10 cellular contexts compared by ENCODE assay signal in the genomic region with DNA sequence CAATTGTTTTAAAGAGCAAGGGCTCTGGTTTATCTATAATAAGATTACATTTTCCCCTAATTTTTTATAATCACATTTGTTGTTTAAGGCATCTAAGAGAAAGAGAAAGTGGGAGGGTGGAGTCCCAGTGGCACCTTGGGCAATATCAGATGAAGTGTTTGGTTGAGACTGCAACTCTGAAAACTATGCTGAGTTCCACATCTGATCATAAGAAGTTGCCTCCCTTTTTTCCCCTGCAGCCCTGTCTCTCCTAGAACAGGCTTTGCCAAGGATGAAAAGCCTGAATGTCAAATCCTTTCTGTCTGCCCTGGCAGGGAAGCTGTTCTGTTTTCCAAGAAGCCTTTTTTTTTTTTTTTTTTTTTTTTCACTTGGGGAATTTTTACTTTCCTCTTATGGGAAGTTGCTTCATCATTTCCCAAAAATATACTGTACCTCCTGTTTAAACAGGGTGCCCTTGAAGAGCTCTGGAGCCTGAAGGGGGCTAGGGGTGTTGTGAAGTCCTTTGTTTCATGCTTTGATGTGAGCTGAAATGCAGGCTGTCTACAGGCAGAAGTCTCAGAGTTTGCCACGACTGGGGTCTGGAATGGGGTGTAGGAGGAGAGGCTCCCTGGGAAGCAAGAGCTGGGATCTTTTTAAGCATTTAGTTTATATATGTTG.
DNase-seq lines count a peak whose midpoint lies in the region; ATAC-seq, FAIRE-seq and TF ChIP-seq lines count a peak whose summit lies in the region.
"Had no signal": no experiment of that assay in that cellular context is flagged by ENCODE, and none has a peak within 500 bp of the region (broad histone marks: within the 10 kb centered on the region; RNA-seq: fewer than 3 reads in every experiment).

No MANE protein-coding gene starts in this region.

- no peaks in the 10 kb centered on the region for H3F3A ChIP-seq in MM.1S (ENCODE audit: insufficient read depth, low read length)

- H3K79me2 ChIP-seq in MM.1S (ENCODE audit: low read length) (peaks cover 69% of the 10 kb centered on the region), GM12878 (ENCODE audit: control insufficient read depth, insufficient read depth, low read length) (peaks cover 82% of the 10 kb centered on the region)

- CTCF ChIA-PET in GM12878 (lab: Yijun Ruan, JAX) = interaction anchor here (0.6 to 2.1 kb wide), 3 partner anchors 68 to 214 kb away, joined by 3 to 12 read pairs (median 3); no protein-coding TSS in a partner anchor

- no peak overlapping the region for H3K4me3 ChIP-seq in BLaER1
- no peak overlapping the region for H3K4me3 ChIP-seq in MM.1S (ENCODE audit: low read length)
- no peak overlapping the region for H3K4me3 ChIP-seq in GM12878
- H3K4me3 ChIP-seq in muscle layer of colon (ENCODE audit: low read depth in 1 of 2, low read length in 2 of 2) = no peak overlapping the region
- H3K4me3 ChIP-seq in WERI-Rb-1 (ENCODE audit: low read depth, low read length) = no peak overlapping the region

- no peak for TF ChIP-seq CTCF in MM.1S (IDR thresholded peaks at IDR 0.05; ENCODE audit: low read length)
- TF ChIP-seq CTCF in GM12878 (IDR thresholded peaks at IDR 0.05 in 2 of 3, conservative IDR thresholded peaks at IDR 0.05 in 1 of 3; ENCODE audit: control insufficient read depth in 2 of 3, extremely low read depth in 1 of 3, insufficient read depth in 1 of 3, low read depth in 3 of 3, low read length in 3 of 3) = no peak
- TF ChIP-seq CTCF in WERI-Rb-1 (IDR thresholded peaks at IDR 0.05; ENCODE audit: low read depth, low read length) = no peak

- SMC1A ChIA-PET in GM12878 (lab: Charles Lee; ENCODE audit: uncharacterized antibody, unreplicated experiment) = interaction anchor here (0.7 to 3.2 kb wide), 9 partner anchors 9 to 78 kb away, joined by 3 to 15 read pairs (median 4); no protein-coding TSS in a partner anchor

- no TSS peak for BruUV-seq in GM12878 (replicated peaks; lab: Mats Ljungman, UMichigan)

- intact Hi-C loops in GM12878 (cut with micrococcal nuclease; ENCODE audit: unreplicated experiment) = no loop called here

- H2AFZ ChIP-seq in MM.1S (ENCODE audit: low read length) (no peak overlapping the region), GM12878 (ENCODE audit: control insufficient read depth, low read depth, low read length) (no peak overlapping the region)

- peaks cover 11% of the 10 kb centered on the region; the same call in 1 of the 2 replicates for H3K9me3 ChIP-seq in BLaER1
- H3K9me3 ChIP-seq in MM.1S (replicated peaks; ENCODE audit: insufficient read depth, low read length) = no peaks in the 10 kb centered on the region
- H3K9me3 ChIP-seq in GM12878 (replicated peaks; ENCODE audit: control insufficient read depth, insufficient read depth, low read length) = no peaks in the 10 kb centered on the region
- no peaks in the 10 kb centered on the region for H3K9me3 ChIP-seq in muscle layer of colon (ENCODE audit: low read length)
- no peaks in the 10 kb centered on the region for H3K9me3 ChIP-seq in WERI-Rb-1 (ENCODE audit: severe bottlenecking)

- H3K27me3 ChIP-seq in BLaER1 = no peaks in the 10 kb centered on the region
- H3K27me3 ChIP-seq in MM.1S (replicated peaks; ENCODE audit: insufficient read depth, low read length) = no peaks in the 10 kb centered on the region
- no peaks in the 10 kb centered on the region for H3K27me3 ChIP-seq in GM12878 (replicated peaks in 1 of 2; ENCODE audit: control insufficient read depth in 2 of 2, insufficient read depth in 2 of 2, low read length in 1 of 2)
- H3K27me3 ChIP-seq in muscle layer of colon (ENCODE audit: control insufficient read depth in 1 of 2, insufficient read depth in 2 of 2, low read length in 2 of 2) = no peaks in the 10 kb centered on the region
- H3K27me3 ChIP-seq in WERI-Rb-1 (ENCODE audit: insufficient read depth, low read depth, severe bottlenecking) = no peaks in the 10 kb centered on the region

- no peak for FAIRE-seq in GM12878 (lab: Jason Lieb, UNC)
- FAIRE-seq: islet of Langerhans had no signal

- H3K4me1 ChIP-seq in BLaER1 (peaks cover 75% of the 10 kb centered on the region), MM.1S (ENCODE audit: low read length) (peaks cover 10% of the 10 kb centered on the region; the same call in 1 of the 2 replicates), GM12878 (ENCODE audit: control insufficient read depth, insufficient read depth, low read length) (peaks cover 46% of the 10 kb centered on the region), muscle layer of colon (ENCODE audit: insufficient read depth, low read length) (peaks cover 62% of the 10 kb centered on the region)

- POLR2A ChIA-PET in GM12878 (lab: Charles Lee) = interaction anchor here (0.6 to 0.8 kb wide), 2 partner anchors 27 to 38 kb away, joined by 5 to 8 read pairs; no protein-coding TSS in a partner anchor

- peaks cover 24% of the 10 kb centered on the region for H3K36me3 ChIP-seq in BLaER1
- no peaks in the 10 kb centered on the region for H3K36me3 ChIP-seq in MM.1S (replicated peaks; ENCODE audit: insufficient read depth, low read length)
- peaks cover 0 to 6% of the 10 kb centered on the region in 2 experiments; a peak in 2 of 4 replicates for H3K36me3 ChIP-seq in GM12878 (ENCODE audit: control insufficient read depth in 2 of 2, insufficient read depth in 2 of 2, low read length in 1 of 2)
- H3K36me3 ChIP-seq in muscle layer of colon (ENCODE audit: insufficient read depth, low read length) = no peaks in the 10 kb centered on the region
- H3K36me3 ChIP-seq in WERI-Rb-1 = peaks cover 3% of the 10 kb centered on the region; the same call in 1 of the 2 replicates

- RAD21 ChIA-PET in GM12878 (lab: Charles Lee; ENCODE audit: unreplicated experiment) = interaction anchor here (0.6 to 1.3 kb wide), 2 partner anchors 77 to 440 kb away, joined by 3 to 4 read pairs; no protein-coding TSS in a partner anchor

- WGBS in GM12878 (ENCODE audit: insufficient coverage, insufficient replicate concordance, low lambda C conversion rate, missing lambda C conversion rate) = 0% methylated on average over 1 of the region's 1 CpG

- H3K27ac ChIP-seq in BLaER1 = peak overlapping the region; percentile 9; the same call in 1 of the 2 replicates
- H3K27ac ChIP-seq in MM.1S (ENCODE audit: low read length) = no peak overlapping the region
- H3K27ac ChIP-seq in GM12878 (ENCODE audit: control insufficient read depth, insufficient read depth) = peak overlapping the region; percentile 24; the same call in 1 of the 2 replicates
- peak overlapping the region; percentile 71 for H3K27ac ChIP-seq in muscle layer of colon (ENCODE audit: low read depth, low read length)
- no peak overlapping the region for H3K27ac ChIP-seq in WERI-Rb-1

- TF ChIP-seq RAD21 in GM12878 (IDR thresholded peaks at IDR 0.05; ENCODE audit: insufficient read depth, low read depth, low read length) = no peak

- peak; percentile 26 for DNase-seq in MM.1S
- no peak for DNase-seq in GM12878 (ENCODE audit: low read depth, low spot score)
- no peak for DNase-seq in NCI-H524 (lab: John Stamatoyannopoulos, UW)
- no peak for DNase-seq in cortex of kidney (lab: John Stamatoyannopoulos, UW)
- no peak for DNase-seq in middle frontal gyrus (ENCODE audit: extremely low spot score, low spot score)
- no peak for DNase-seq in WERI-Rb-1
- DNase-seq: stimulated activated CD4-positive, alpha-beta T cell treated with anti-CD3 and anti-CD28 coated beads, Interleukin-4, amount 100 ng/mL, for 1 hour had no signal

- peak overlapping the region; percentile 75; the same call in 1 of the 2 replicates for H3K4me2 ChIP-seq in BLaER1
- H3K4me2 ChIP-seq in MM.1S (ENCODE audit: low read depth, low read length) = peak overlapping the region; percentile 39; the same call in 1 of the 2 replicates
- peak overlapping the region; percentile 53 for H3K4me2 ChIP-seq in GM12878 (ENCODE audit: control insufficient read depth, insufficient read depth)

- no peaks in the 10 kb centered on the region; the same call in 1 of the 2 replicates for H4K20me1 ChIP-seq in BLaER1
- H4K20me1 ChIP-seq in MM.1S (ENCODE audit: insufficient read depth, low read length) = no peaks in the 10 kb centered on the region
- H4K20me1 ChIP-seq in GM12878 (ENCODE audit: control insufficient read depth, insufficient read depth) = peaks cover 4% of the 10 kb centered on the region; the same call in 1 of the 2 replicates

- no peaks in the 10 kb centered on the region for H3K9me2 ChIP-seq in MM.1S (replicated peaks; ENCODE audit: insufficient read depth, low read length)

- TF ChIP-seq EP300 in GM12878 (IDR thresholded peaks at IDR 0.05; ENCODE audit: borderline replicate concordance in 1 of 2, control insufficient read depth in 1 of 2, low read depth in 2 of 2, low read length in 2 of 2) = no peak

- ATAC-seq in GM12878 = peak; percentile 52

- H3K9ac ChIP-seq in BLaER1 = no peak overlapping the region
- no peak overlapping the region for H3K9ac ChIP-seq in MM.1S (ENCODE audit: low read length)
- H3K9ac ChIP-seq in GM12878 (ENCODE audit: control insufficient read depth, insufficient read depth, low read length) = no peak overlapping the region
- H3K9ac ChIP-seq in muscle layer of colon (ENCODE audit: low read length) = no peak overlapping the region

- no peak for TF ChIP-seq POLR2A in GM12878 (IDR thresholded peaks at IDR 0.05; ENCODE audit: low read depth, low read length)

- in situ Hi-C loops in GM12878 (cut with MboI) = no loop called here

TF ChIP-seq in GM12878, 131 proteins besides CTCF, POLR2A, EP300 and RAD21:
- TF ChIP-seq TAF1 (IDR thresholded peaks at IDR 0.05; ENCODE audit: borderline replicate concordance, low read depth, low read length) (no peak), SIX5 (IDR thresholded peaks at IDR 0.05; ENCODE audit: low read depth, low read length, severe bottlenecking) (no peak), MYB (IDR thresholded peaks at IDR 0.05; ENCODE audit: borderline replicate concordance, low read depth, low read length) (no peak), MYC (IDR thresholded peaks at IDR 0.05; ENCODE audit: insufficient read depth, insufficient read length, insufficient replicate concordance, low read length, severe bottlenecking) (no peak), JUNB (IDR thresholded peaks at IDR 0.05) (no peak), IKZF2 (IDR thresholded peaks at IDR 0.05) (no peak), NR2C1 (IDR thresholded peaks at IDR 0.05) (no peak), EZH2 (IDR thresholded peaks at IDR 0.05; ENCODE audit: borderline replicate concordance, control insufficient read depth, low read depth, low read length) (no peak)
- TF ChIP-seq, protein P1, sequence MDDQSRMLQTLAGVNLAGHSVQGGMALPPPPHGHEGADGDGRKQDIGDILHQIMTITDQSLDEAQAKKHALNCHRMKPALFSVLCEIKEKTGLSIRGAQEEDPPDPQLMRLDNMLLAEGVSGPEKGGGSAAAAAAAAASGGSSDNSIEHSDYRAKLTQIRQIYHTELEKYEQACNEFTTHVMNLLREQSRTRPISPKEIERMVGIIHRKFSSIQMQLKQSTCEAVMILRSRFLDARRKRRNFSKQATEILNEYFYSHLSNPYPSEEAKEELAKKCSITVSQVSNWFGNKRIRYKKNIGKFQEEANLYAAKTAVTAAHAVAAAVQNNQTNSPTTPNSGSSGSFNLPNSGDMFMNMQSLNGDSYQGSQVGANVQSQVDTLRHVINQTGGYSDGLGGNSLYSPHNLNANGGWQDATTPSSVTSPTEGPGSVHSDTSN (IDR thresholded peaks at IDR 0.05; ENCODE audit: insufficient replicate concordance, low read depth, low read length) = no peak

Comparison
In these comparisons a context has a peak if more than half of its experiments do, and no peak if none do; other contexts are left out.
1. H3K27ac ChIP-seq: peak in BLaER1 (single experiment), GM12878 (single experiment) and muscle layer of colon (single experiment); none in MM.1S (single experiment) and WERI-Rb-1 (single experiment).
2. Peak in every context shown above with its lines, with median percentiles within 50 percentile points of each other: H3K4me2 ChIP-seq.